8 cellular contexts compared by ENCODE assay signal in genomic region chr11:130580372-130580771, GRCh38.
DNase-seq lines count a peak whose midpoint lies in the region; ATAC-seq and TF ChIP-seq lines count a peak whose summit lies in the region.

No MANE protein-coding gene starts in this region.

- H3K4me3 ChIP-seq in HUES64 (ENCODE audit: low read length) (no peak overlapping the region), thyroid gland (replicated peaks in 1 of 3) (no peak overlapping the region), OCI-LY7 (ENCODE audit: low read depth, low read length, poor library complexity, severe bottlenecking) (no peak overlapping the region)

- POLR2A ChIA-PET in OCI-LY7 (lab: Charles Lee) = no interaction called here

- no peak for TF ChIP-seq CTCF in thyroid gland (IDR thresholded peaks at IDR 0.05)
- no peak for TF ChIP-seq CTCF in OCI-LY7 (conservative IDR thresholded peaks at IDR 0.05; ENCODE audit: low read length)

- H3K79me2 ChIP-seq in OCI-LY7 (ENCODE audit: insufficient read depth, low read depth, low read length) = no peaks in the 10 kb centered on the region

- TF ChIP-seq POLR2A in thyroid gland (IDR thresholded peaks at IDR 0.05) = no peak

- CTCF ChIA-PET in OCI-LY7 (lab: Charles Lee; ENCODE audit: unreplicated experiment) = no interaction called here

- peak overlapping the region; percentile 80 for H3K27ac ChIP-seq in HUES64 (ENCODE audit: low read depth, low read length)
- peak overlapping the region in 2 of 3 donors; percentile 9 to 33 for H3K27ac ChIP-seq in thyroid gland
- no peak overlapping the region for H3K27ac ChIP-seq in OCI-LY7 (ENCODE audit: low read depth, low read length, poor library complexity, severe bottlenecking)

- H3K4me1 ChIP-seq in HUES64 (ENCODE audit: insufficient read depth, low read length) = peaks cover 35% of the 10 kb centered on the region
- H3K4me1 ChIP-seq in thyroid gland = peaks cover 0 to 1% of the 10 kb centered on the region in 2 donors
- no peaks in the 10 kb centered on the region for H3K4me1 ChIP-seq in OCI-LY7 (ENCODE audit: insufficient read depth, low read length, poor library complexity, severe bottlenecking)

- WGBS in HUES64 = 16% methylated on average over 3 of the region's 4 CpGs
- WGBS in thyroid gland, 2 donors = 65 to 70% methylated on average over 4 of the region's 4 CpGs

- no peak overlapping the region for H3K4me2 ChIP-seq in OCI-LY7 (ENCODE audit: low read length)

- H3K36me3 ChIP-seq in HUES64 (ENCODE audit: insufficient read depth, low read length) = no peaks in the 10 kb centered on the region
- no peaks in the 10 kb centered on the region for H3K36me3 ChIP-seq in thyroid gland
- H3K36me3 ChIP-seq in OCI-LY7 (ENCODE audit: insufficient read depth, low read length) = no peaks in the 10 kb centered on the region

- no peaks in the 10 kb centered on the region for H3K9me2 ChIP-seq in OCI-LY7 (ENCODE audit: insufficient read depth, low read length)

- H3K9ac ChIP-seq in HUES64 (ENCODE audit: low read depth, low read length) = no peak overlapping the region; the same call in 1 of the 2 replicates

- peak; percentile 89 for DNase-seq in astrocyte of the hippocampus (ENCODE audit: low read depth, low spot score)
- peak; percentile 73 for DNase-seq in iPS-NIHi7 (ENCODE audit: extremely low spot score)
- no peak for DNase-seq in thyroid gland
- no peak for DNase-seq in NCI-H526 treated with DMSO at 0.1 percent for 48 hours (lab: John Stamatoyannopoulos, UW)
- DNase-seq in OCI-LY7 (ENCODE audit: low spot score) = no peak
- no peak for DNase-seq in HCEC 1CT

- no TSS peak for BruUV-seq in OCI-LY7 (replicated peaks; lab: Mats Ljungman, UMichigan)

- no peaks in the 10 kb centered on the region for H4K20me1 ChIP-seq in OCI-LY7 (ENCODE audit: insufficient read depth, low read length)

- no peak for ATAC-seq in HG03135 (IDR thresholded peaks at IDR 0.05; ENCODE audit: unreplicated experiment)

- H3K27me3 ChIP-seq in HUES64 (ENCODE audit: insufficient read depth, low read length) = no peaks in the 10 kb centered on the region
- no peaks in the 10 kb centered on the region for H3K27me3 ChIP-seq in thyroid gland

- intact Hi-C loops in thyroid gland (cut with DNase I) = no loop called here
- intact Hi-C loops in OCI-LY7 (cut with micrococcal nuclease; ENCODE audit: unreplicated experiment) = no loop called here

- H3K9me3 ChIP-seq in HUES64 (ENCODE audit: insufficient read depth, low read depth, low read length) = 0 out of 2 replicates have a peak, but pooled peaks cover 2% of the 10 kb centered on the region
- no peaks in the 10 kb centered on the region for H3K9me3 ChIP-seq in thyroid gland
- no peaks in the 10 kb centered on the region for H3K9me3 ChIP-seq in OCI-LY7 (ENCODE audit: low read length)

- H2AFZ ChIP-seq in OCI-LY7 (ENCODE audit: low read length) = no peak overlapping the region

Comparison
In these comparisons a context has a peak if more than half of its experiments do, and no peak if none do; other contexts are left out.
1. DNase-seq: peak in astrocyte of the hippocampus (single experiment) and iPS-NIHi7 (single experiment); none in thyroid gland (0 of 2), NCI-H526 treated with DMSO at 0.1 percent for 48 hours (single experiment), OCI-LY7 (single experiment) and HCEC 1CT (single experiment).